Comparison of ENCODE assay signal across 8 cellular contexts in the genomic region with DNA sequence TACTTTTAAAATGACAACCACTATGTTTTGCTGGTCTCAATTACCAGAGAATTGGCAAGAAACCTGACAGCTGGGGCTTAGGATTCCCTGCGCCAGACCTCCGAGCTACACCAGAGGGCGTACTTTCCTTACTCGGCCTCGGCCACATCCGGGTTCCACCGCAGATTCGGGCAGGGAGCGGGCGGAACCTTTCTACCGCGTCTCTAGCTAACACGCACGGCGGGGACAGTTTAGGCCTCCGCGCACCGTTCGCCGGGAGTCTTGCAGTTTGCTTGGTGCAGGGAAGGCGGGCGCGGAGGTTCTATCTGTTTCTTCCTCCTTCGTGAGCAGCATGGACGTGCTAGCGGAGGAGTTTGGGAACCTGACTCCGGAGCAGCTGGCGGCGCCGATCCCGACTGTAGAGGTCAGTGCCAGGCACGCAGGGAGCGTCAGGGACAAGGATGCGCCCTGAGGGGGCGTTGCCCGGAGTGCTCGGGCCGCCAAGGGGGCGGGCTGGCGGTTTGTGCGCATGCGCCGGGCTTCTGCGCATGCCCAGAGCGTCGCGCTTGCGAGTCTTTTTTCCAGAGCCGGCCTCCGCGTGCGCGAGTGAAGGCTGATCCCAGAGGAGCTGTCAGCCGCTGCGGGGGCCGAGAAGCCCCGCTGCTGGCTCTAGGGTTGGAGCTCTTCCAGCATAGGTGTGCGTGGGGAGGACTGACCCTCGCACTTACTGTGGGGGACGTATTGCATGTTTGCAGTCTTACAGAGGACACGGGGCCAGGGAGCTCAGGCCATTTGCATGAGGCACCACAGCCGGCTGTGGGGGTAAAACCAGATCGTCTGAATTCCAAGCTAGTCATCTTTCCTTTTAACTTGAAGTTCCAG. TPM values are rescaled to one million over a fixed set of nuclear protein-coding genes. Genes with fewer than 3 reads are reported as not detected.
DNase-seq lines count a peak whose midpoint lies in the region; ATAC-seq, FAIRE-seq and TF ChIP-seq lines count a peak whose summit lies in the region.

A gene (plus strand): TSS at position 200 of the 861 bp plus-strand sequence. CDS start 132 bp downstream, at position 332.

- POLR2A ChIA-PET in T-cell (lab: Charles Lee): interaction anchor here (0.6 to 2.4 kb wide), 4 partner anchors 51 to 600 kb away, joined by 3 to 7 read pairs (median 4); no protein-coding TSS in a partner anchor

- TF ChIP-seq POLR2A in GM12892 (IDR thresholded peaks at IDR 0.05; ENCODE audit: low read depth, low read length): peak; percentile 85

- no peaks in the 10 kb centered on the region for H3K4me1 ChIP-seq in urinary bladder (ENCODE audit: insufficient read depth)

- H3K36me3 ChIP-seq in urinary bladder (ENCODE audit: insufficient read depth): no peaks in the 10 kb centered on the region

- under 1% methylated on average over 63 of the region's 63 CpGs for WGBS in urinary bladder

- peak; percentile 89 for TF ChIP-seq CTCF in progenitor cell of endocrine pancreas (IDR thresholded peaks at IDR 0.05; ENCODE audit: unreplicated experiment)

- no peaks in the 10 kb centered on the region for H3K27me3 Mint-ChIP-seq in T-cell
- no peaks in the 10 kb centered on the region for H3K27me3 Mint-ChIP-seq in progenitor cell of endocrine pancreas

- H3K27ac Mint-ChIP-seq in T-cell (peak within 1 kb of the TSS; percentile 92 to 96), progenitor cell of endocrine pancreas (peak within 1 kb of the TSS; percentile 99)

- CTCF ChIA-PET in T-cell (lab: Charles Lee): interaction anchor here (0.7 to 2.4 kb wide), 16 partner anchors 9 to 734 kb away, joined by 3 to 27 read pairs (median 5); a partner anchor contains a TSS

- ATAC-seq in HG02852 (IDR thresholded peaks at IDR 0.05; ENCODE audit: unreplicated experiment): peak; percentile 91
- ATAC-seq in T-cell (replicated peaks in 1 of 4): peak; percentile 91 to 93 (median 92)
- peak; percentile 95 for ATAC-seq in left cardiac atrium

- H3K4me1 Mint-ChIP-seq in T-cell: peaks cover 17 to 18% (median 17%) of the 10 kb centered on the region in 3 donors
- H3K4me1 Mint-ChIP-seq in progenitor cell of endocrine pancreas (ENCODE audit: low read depth): peaks cover 13% of the 10 kb centered on the region

- H3K4me3 Mint-ChIP-seq in T-cell (peak within 1 kb of the TSS; percentile 89 to 94 (median 93)), progenitor cell of endocrine pancreas (ENCODE audit: low read depth) (peak within 1 kb of the TSS; percentile 92)

- peak; percentile 83 for DNase-seq in GM12892 (ENCODE audit: insufficient read length)
- peak; percentile 78 for DNase-seq in NCI-H1436 treated with DMSO at 0.1 percent for 48 hours (lab: John Stamatoyannopoulos, UW)
- peak; percentile 92 to 98 (median 96) for DNase-seq in T-cell
- peak; percentile 95 for DNase-seq in amniotic stem cell (lab: John Stamatoyannopoulos, UW)
- DNase-seq in left cardiac atrium: peak; percentile 96
- DNase-seq in progenitor cell of endocrine pancreas (ENCODE audit: low spot score, unreplicated experiment): peak; percentile 90

- no peaks in the 10 kb centered on the region for H3K36me3 Mint-ChIP-seq in T-cell
- H3K36me3 Mint-ChIP-seq in progenitor cell of endocrine pancreas (ENCODE audit: insufficient read depth): no peaks in the 10 kb centered on the region

- intact Hi-C loops in left cardiac atrium (cut with DNase I): loop anchor here in 1 of 2 donors (10.0 kb wide), 1 partner anchor 133 kb away; no protein-coding TSS in a partner anchor

- H3K27ac ChIP-seq in urinary bladder (ENCODE audit: low read depth): peak within 1 kb of the TSS; percentile 55

- FAIRE-seq in GM12892 (lab: Jason Lieb, UNC): peak; percentile 97

- no peaks in the 10 kb centered on the region for H3K9me3 Mint-ChIP-seq in T-cell
- no peaks in the 10 kb centered on the region for H3K9me3 Mint-ChIP-seq in progenitor cell of endocrine pancreas (ENCODE audit: low read depth)

- peak within 1 kb of the TSS; percentile 44 for H3K4me3 ChIP-seq in urinary bladder (ENCODE audit: low read depth, low read length)

RNA-seq across cellular contexts. Expression of the gene that starts here (rescaled TPM):
- 2.1 TPM for polyA plus RNA-seq in GM12892 (2012; ENCODE audit: missing spikeins)
- total RNA-seq in T-cell (1 to 10 TPM; 6.3 to 8.4 (median 7.0) TPM), left cardiac atrium (1 to 10 TPM; 6.6 to 7.5 TPM), progenitor cell of endocrine pancreas (11.8 and 12.3 TPM in 2 replicates), urinary bladder (14.2 TPM)
- 4.5 TPM for polyA plus RNA-seq in urinary bladder

Comparison
In these comparisons a context has a peak if more than half of its experiments do, and no peak if none do; other contexts are left out.
1. Peak in every context shown above with its lines: DNase-seq, ATAC-seq, H3K4me3 ChIP-seq and H3K27ac ChIP-seq.